Comparison of ENCODE assay signal across 13 cellular contexts in the genomic region with DNA sequence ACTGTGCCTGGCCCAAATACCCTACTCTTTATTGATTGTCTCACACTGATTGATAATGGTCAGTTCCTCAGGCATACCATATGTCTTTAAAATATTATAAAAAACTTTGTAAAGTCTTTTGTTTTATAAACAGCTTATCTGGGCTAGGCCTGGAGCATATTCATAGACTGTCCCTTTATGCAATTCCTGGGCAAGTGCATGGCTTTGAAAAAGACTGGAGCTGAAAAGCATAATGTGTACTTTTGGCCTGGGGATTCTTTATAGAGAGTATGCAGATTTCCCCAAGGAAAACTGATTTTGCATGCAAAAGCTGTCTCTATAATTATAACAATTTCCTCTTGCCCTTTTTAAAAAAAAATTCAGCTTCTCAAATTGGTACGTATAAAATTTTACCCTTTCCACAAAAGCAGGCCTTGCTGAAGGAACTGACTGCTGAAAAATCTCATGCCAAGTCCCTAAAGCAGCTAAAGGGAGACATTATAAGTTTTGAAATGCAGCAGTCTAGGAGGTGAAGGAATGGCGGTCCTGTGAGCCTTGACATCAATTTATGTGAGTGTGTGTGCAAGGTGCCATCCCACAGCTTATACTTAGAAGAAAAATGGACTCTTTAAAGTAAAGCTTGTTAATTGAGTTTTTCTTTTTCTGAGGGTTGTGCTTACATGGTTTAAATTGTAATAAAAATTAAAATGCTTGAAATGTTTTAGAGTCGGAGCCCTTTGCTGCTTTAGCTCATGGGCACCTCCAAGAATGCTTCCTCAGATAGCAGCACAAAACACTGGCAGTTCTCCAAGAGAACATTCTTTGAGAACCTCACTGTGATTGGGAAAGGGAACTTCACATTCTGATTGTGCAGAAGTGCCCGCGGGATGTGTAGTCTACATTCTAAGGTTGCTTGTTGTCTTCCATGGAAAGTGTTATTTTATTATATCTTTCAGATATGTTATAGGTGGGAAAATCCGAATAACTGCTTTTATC. TPM values are rescaled to one million over a fixed set of nuclear protein-coding genes. Genes with fewer than 3 reads are reported as not detected.
DNase-seq lines count a peak whose midpoint lies in the region; ATAC-seq and TF ChIP-seq lines count a peak whose summit lies in the region.
"Had no signal": no experiment of that assay in that cellular context is flagged by ENCODE, and none has a peak within 500 bp of the region (broad histone marks: within the 10 kb centered on the region; RNA-seq: fewer than 3 reads in every experiment).

No MANE protein-coding gene starts in this region.

- ATAC-seq in HG02623 (IDR thresholded peaks at IDR 0.05; ENCODE audit: unreplicated experiment), result no peak
- ATAC-seq: T-cell had no signal

- no peak overlapping the region for H3K4me3 Mint-ChIP-seq in osteocyte (ENCODE audit: unreplicated experiment)
- H3K4me3 Mint-ChIP-seq: T-cell had no signal

- no peaks in the 10 kb centered on the region for H3K36me3 ChIP-seq in adipocyte (ENCODE audit: control insufficient read depth, insufficient read depth, low read length, severe bottlenecking)
- H3K36me3 ChIP-seq: adrenal gland had no signal

- H3K27me3 Mint-ChIP-seq in osteocyte (ENCODE audit: unreplicated experiment), result no peaks in the 10 kb centered on the region
- H3K27me3 Mint-ChIP-seq: T-cell had no signal

- H3K36me3 Mint-ChIP-seq in osteocyte (ENCODE audit: unreplicated experiment), result no peaks in the 10 kb centered on the region
- H3K36me3 Mint-ChIP-seq: T-cell had no signal

- no peak overlapping the region for H3K4me3 ChIP-seq in adipocyte (ENCODE audit: low read length)
- H3K4me3 ChIP-seq: adrenal gland had no signal

- H3K27me3 ChIP-seq in adipocyte (replicated peaks; ENCODE audit: control insufficient read depth, insufficient read depth, low read length), result no peaks in the 10 kb centered on the region
- H3K27me3 ChIP-seq: adrenal gland had no signal

- DNase-seq in GM04503 (ENCODE audit: low read depth) (peak; percentile 74), adipocyte (ENCODE audit: low read depth) (peak; percentile 85), foreskin melanocyte (peak; percentile 40), pulmonary artery endothelial cell (ENCODE audit: low read depth, low spot score) (peak; percentile 7), SIG-M5 treated with dmso at 0.1 percent for 504 hours (lab: John Stamatoyannopoulos, UW; ENCODE audit: unreplicated experiment) (no peak), osteocyte (ENCODE audit: extremely low spot score, unreplicated experiment) (no peak)
- DNase-seq in activated CD4-positive, CD25-positive, alpha-beta regulatory T cell treated with anti-CD3 and anti-CD28 coated beads, Interleukin-2, amount 50 U/mL, for 72 hours, result no peak
- DNase-seq: NCI-H1105, NCI-H526, T-cell had no signal

- peaks cover 19% of the 10 kb centered on the region for H3K4me1 ChIP-seq in adipocyte (ENCODE audit: control insufficient read depth, insufficient read depth, low read length)
- H3K4me1 ChIP-seq: parathyroid adenoma had no signal

- H3K9me3 Mint-ChIP-seq in osteocyte (ENCODE audit: unreplicated experiment), result no peaks in the 10 kb centered on the region

- H3K27ac Mint-ChIP-seq in osteocyte (ENCODE audit: unreplicated experiment), result no peak overlapping the region
- H3K27ac Mint-ChIP-seq: T-cell had no signal

- no peak for TF ChIP-seq CTCF in osteocyte (IDR thresholded peaks at IDR 0.05)

- no peaks in the 10 kb centered on the region for H3K9me3 ChIP-seq in adipocyte (ENCODE audit: control insufficient read depth, low read length)
- H3K9me3 ChIP-seq: adrenal gland had no signal

- peaks cover 27% of the 10 kb centered on the region for H3K4me1 Mint-ChIP-seq in osteocyte (ENCODE audit: unreplicated experiment)
- H3K4me1 Mint-ChIP-seq: T-cell had no signal

- H3K9ac ChIP-seq in adipocyte (ENCODE audit: low read length), result no peak overlapping the region
- H3K9ac ChIP-seq: parathyroid adenoma had no signal

RNA-seq across cellular contexts. Expression of gene PLCB4, which starts 43.9 kb away (rescaled TPM):
- total RNA-seq in pulmonary artery endothelial cell (1.3 and 2.1 TPM in 2 replicates), osteocyte (5.1 and 5.3 TPM in 2 replicates)

Comparison
In these comparisons a context has a peak if more than half of its experiments do, and no peak if none do; other contexts are left out.
1. DNase-seq: peak in GM04503 (single experiment), adipocyte (single experiment), foreskin melanocyte (single experiment) and pulmonary artery endothelial cell (single experiment); none in activated CD4-positive, CD25-positive, alpha-beta regulatory T cell treated with anti-CD3 and anti-CD28 coated beads, Interleukin-2, amount 50 U/mL, for 72 hours (single experiment), SIG-M5 treated with dmso at 0.1 percent for 504 hours (single experiment) and osteocyte (single experiment).